Comparison of ENCODE assay signal across 23 cellular contexts in genomic region chr3:47846880-47847248, GRCh38.
"Had no signal": no experiment of that assay in that cellular context is flagged by ENCODE, and none has a peak within 500 bp of the region (broad histone marks: within the 10 kb centered on the region; RNA-seq: fewer than 3 reads in every experiment).

No MANE protein-coding gene starts in this region.

- H3K9me3 ChIP-seq: breast epithelium, esophagus squamous epithelium, mucosa of descending colon, upper lobe of left lung had no signal

- H3K4me3 ChIP-seq: breast epithelium, esophagus squamous epithelium, mucosa of descending colon, skin epidermis, upper lobe of left lung had no signal

- ATAC-seq: activated naive CD8-positive, alpha-beta T cell treated with anti-CD3 and anti-CD28 coated beads, Interleukin-2, amount 50 U/mL, for 24 hours; left ventricle myocardium superior; mucosa of descending colon; natural killer cell treated with Interleukin-12 subunit alpha and Interleukin-12 subunit beta and Interleukin-15 and Interleukin-18, amount 100 ng/mL, for 72 hours; sciatic nerve; stimulated activated effector memory CD8-positive, alpha-beta T cell treated with anti-CD3 and anti-CD28 coated beads, Interleukin-12 subunit alpha, Interleukin-12 subunit beta, amount 100 ng/mL, for 72 hours; stimulated activated naive CD8-positive, alpha-beta T cell treated with anti-CD3 and anti-CD28 coated beads, Interleukin-15, amount 100 ng/mL, for 72 hours had no signal

- H3K27ac ChIP-seq: breast epithelium, epithelial cell of prostate, esophagus squamous epithelium, skin epidermis, upper lobe of left lung, VCaP had no signal

- FAIRE-seq: islet of Langerhans, TTC549 had no signal

- DNase-seq: activated CD4-positive, alpha-beta T cell treated with anti-CD3 and anti-CD28 coated beads for 4 hours; activated CD4-positive, alpha-beta T cell treated with anti-CD3 and anti-CD28 coated beads, Interleukin-2, amount 50 U/mL, for 48 hours; activated CD8-positive, alpha-beta memory T cell treated with anti-CD3 and anti-CD28 coated beads for 24 hours; activated naive CD8-positive, alpha-beta T cell treated with anti-CD3 and anti-CD28 coated beads, Interleukin-2, amount 50 U/mL, for 24 hours; amygdala; esophagus squamous epithelium; foreskin melanocyte; left ventricle myocardium superior; mucosa of descending colon; stimulated activated CD4-positive, alpha-beta T cell treated with anti-CD3 and anti-CD28 coated beads, Interleukin-4, amount 100 ng/mL, for 24 hours; stimulated activated naive CD8-positive, alpha-beta T cell treated with anti-CD3 and anti-CD28 coated beads, Interleukin-15, amount 100 ng/mL, for 72 hours; substantia nigra; T-helper 9 cell had no signal

- H3K27me3 ChIP-seq: breast epithelium, esophagus squamous epithelium, upper lobe of left lung had no signal

- H3K4me1 ChIP-seq: breast epithelium, esophagus squamous epithelium, upper lobe of left lung had no signal
